20 cellular contexts compared by ENCODE assay signal in genomic region chr20:41716436-41716835, GRCh38.
"Had no signal": no experiment of that assay in that cellular context is flagged by ENCODE, and none has a peak within 500 bp of the region (broad histone marks: within the 10 kb centered on the region; RNA-seq: fewer than 3 reads in every experiment).

No MANE protein-coding gene starts in this region.

- H3K27ac Mint-ChIP-seq: activated CD4-positive, alpha-beta memory T cell treated with anti-CD3 and anti-CD28 coated beads, Interleukin-2, amount 10 ng/mL, durations not matched to agents 7 days and 5 days; activated CD8-positive, alpha-beta memory T cell treated with anti-CD3 and anti-CD28 coated beads, Interleukin-2, amount 10 ng/mL, durations not matched to agents 7 days and 5 days; activated naive CD8-positive, alpha-beta T cell treated with anti-CD3 and anti-CD28 coated beads for 36 hours; endodermal cell; memory B cell; stimulated activated naive B cell treated with anti-CD40 and anti-IgM and Interleukin-4, amounts not matched to agents 10 μg/mL and 1 μg/mL and 100 μg/mL, for 72 hours; WTC11 had no signal

- H3K9me3 Mint-ChIP-seq: activated CD4-positive, alpha-beta memory T cell treated with anti-CD3 and anti-CD28 coated beads, Interleukin-2, amount 10 ng/mL, durations not matched to agents 7 days and 5 days; activated naive CD8-positive, alpha-beta T cell treated with anti-CD3 and anti-CD28 coated beads for 36 hours; endodermal cell; memory B cell had no signal

- H3K36me3 ChIP-seq: upper lobe of right lung had no signal

- FAIRE-seq: colon, TTC549 had no signal

- ATAC-seq: activated CD8-positive, alpha-beta memory T cell treated with anti-CD3 and anti-CD28 coated beads, Interleukin-2, amount 10 ng/mL, durations not matched to agents 7 days and 5 days; body of pancreas; foreskin keratinocyte; stimulated activated naive B cell treated with anti-CD40 and anti-IgM and Interleukin-4, amounts not matched to agents 10 μg/mL and 1 μg/mL and 100 μg/mL, for 72 hours; upper lobe of right lung; WTC11 had no signal

- H3K27me3 ChIP-seq: body of pancreas, dorsolateral prefrontal cortex, foreskin keratinocyte, upper lobe of right lung had no signal

- H3K9me3 ChIP-seq: body of pancreas, upper lobe of right lung had no signal

- H3K4me1 Mint-ChIP-seq: activated CD4-positive, alpha-beta memory T cell treated with anti-CD3 and anti-CD28 coated beads, Interleukin-2, amount 10 ng/mL, durations not matched to agents 7 days and 5 days; activated CD8-positive, alpha-beta memory T cell treated with anti-CD3 and anti-CD28 coated beads, Interleukin-2, amount 10 ng/mL, durations not matched to agents 7 days and 5 days; activated naive CD8-positive, alpha-beta T cell treated with anti-CD3 and anti-CD28 coated beads for 36 hours; endodermal cell; memory B cell; stimulated activated naive B cell treated with anti-CD40 and anti-IgM and Interleukin-4, amounts not matched to agents 10 μg/mL and 1 μg/mL and 100 μg/mL, for 72 hours had no signal

- H3K27me3 Mint-ChIP-seq: activated CD8-positive, alpha-beta memory T cell treated with anti-CD3 and anti-CD28 coated beads, Interleukin-2, amount 10 ng/mL, durations not matched to agents 7 days and 5 days had no signal

- H3K4me3 ChIP-seq: body of pancreas, dorsolateral prefrontal cortex, upper lobe of right lung had no signal

- H3K36me3 Mint-ChIP-seq: activated CD8-positive, alpha-beta memory T cell treated with anti-CD3 and anti-CD28 coated beads, Interleukin-2, amount 10 ng/mL, durations not matched to agents 7 days and 5 days; activated naive CD8-positive, alpha-beta T cell treated with anti-CD3 and anti-CD28 coated beads for 36 hours; stimulated activated naive B cell treated with anti-CD40 and anti-IgM and Interleukin-4, amounts not matched to agents 10 μg/mL and 1 μg/mL and 100 μg/mL, for 72 hours had no signal

- DNase-seq: activated CD4-positive, alpha-beta memory T cell treated with anti-CD3 and anti-CD28 coated beads, Interleukin-2, amount 10 ng/mL, durations not matched to agents 7 days and 5 days; activated CD4-positive, alpha-beta T cell treated with anti-CD3 and anti-CD28 coated beads for 48 hours; activated CD8-positive, alpha-beta memory T cell treated with anti-CD3 and anti-CD28 coated beads, Interleukin-2, amount 10 ng/mL, durations not matched to agents 7 days and 5 days; activated naive CD4-positive, alpha-beta T cell; activated naive CD8-positive, alpha-beta T cell treated with anti-CD3 and anti-CD28 coated beads for 36 hours; amygdala; body of pancreas; caudate nucleus; dorsolateral prefrontal cortex; endodermal cell; erythroblast; foreskin keratinocyte; head of caudate nucleus; retina; stimulated activated naive B cell treated with anti-CD40 and anti-IgM and Interleukin-4, amounts not matched to agents 10 μg/mL and 1 μg/mL and 100 μg/mL, for 72 hours; upper lobe of right lung had no signal

- H3K4me3 Mint-ChIP-seq: activated CD4-positive, alpha-beta memory T cell treated with anti-CD3 and anti-CD28 coated beads, Interleukin-2, amount 10 ng/mL, durations not matched to agents 7 days and 5 days; activated CD8-positive, alpha-beta memory T cell treated with anti-CD3 and anti-CD28 coated beads, Interleukin-2, amount 10 ng/mL, durations not matched to agents 7 days and 5 days; activated naive CD8-positive, alpha-beta T cell treated with anti-CD3 and anti-CD28 coated beads for 36 hours; endodermal cell; memory B cell; stimulated activated naive B cell treated with anti-CD40 and anti-IgM and Interleukin-4, amounts not matched to agents 10 μg/mL and 1 μg/mL and 100 μg/mL, for 72 hours; WTC11 had no signal
